17 cellular contexts compared by ENCODE assay signal in genomic region chr14:26808407-26808806, GRCh38.
"Had no signal": no experiment of that assay in that cellular context is flagged by ENCODE, and none has a peak within 500 bp of the region (broad histone marks: within the 10 kb centered on the region; RNA-seq: fewer than 3 reads in every experiment).

No MANE protein-coding gene starts in this region.

- H3K4me3 ChIP-seq: colonic mucosa, heart left ventricle, left lung, suprapubic skin, upper lobe of left lung had no signal

- H3K36me3 ChIP-seq: colonic mucosa, heart left ventricle, left lung, suprapubic skin, upper lobe of left lung had no signal

- ATAC-seq: activated CD4-positive, CD25-positive, alpha-beta regulatory T cell treated with anti-CD3 and anti-CD28 coated beads, Interleukin-2, amount 50 U/mL, for 24 hours; activated CD8-positive, alpha-beta memory T cell treated with anti-CD3 and anti-CD28 coated beads, Interleukin-2, amount 10 ng/mL, durations not matched to agents 7 days and 5 days; activated naive CD4-positive, alpha-beta T cell treated with anti-CD3 and anti-CD28 coated beads, Interleukin-2, amount 50 U/mL, for 72 hours; heart left ventricle; left lung; stimulated activated naive CD8-positive, alpha-beta T cell treated with anti-CD3 and anti-CD28 coated beads, Interleukin-15, Interleukin-2, amounts not matched to agents 100 U/mL and 50 U/mL, for 24 hours had no signal

- H3K27me3 ChIP-seq: colonic mucosa, heart left ventricle, left lung, suprapubic skin, upper lobe of left lung had no signal

- H3K9me3 ChIP-seq: colonic mucosa, left lung, suprapubic skin had no signal

- H3K4me1 ChIP-seq: colonic mucosa, heart left ventricle, left lung, suprapubic skin, upper lobe of left lung had no signal

- DNase-seq: activated CD4-positive, alpha-beta T cell treated with anti-CD3 and anti-CD28 coated beads, Interleukin-2, amount 50 U/mL, for 4 hours; activated CD8-positive, alpha-beta memory T cell treated with anti-CD3 and anti-CD28 coated beads, Interleukin-2, amount 10 ng/mL, durations not matched to agents 7 days and 5 days; activated effector memory CD4-positive, alpha-beta T cell treated with anti-CD3 and anti-CD28 coated beads, Interleukin-2, amount 50 U/mL, for 16 hours; activated T-cell treated with anti-CD3 and anti-CD28 coated beads, Interleukin-2, amount 50 U/mL, for 24 hours; colonic mucosa; foreskin fibroblast; heart left ventricle; islet precursor cell; left lung; nephron progenitor cell; stimulated activated CD4-positive, alpha-beta T cell treated with anti-CD3 and anti-CD28 coated beads, Interleukin-4, amount 100 ng/mL, for 1 hour; stimulated activated CD8-positive, alpha-beta memory T cell treated with anti-CD3 and anti-CD28 coated beads, Interleukin-4, amount 100 ng/mL, for 48 hours; stimulated activated naive CD8-positive, alpha-beta T cell treated with anti-CD3 and anti-CD28 coated beads, Interleukin-15, Interleukin-2, amounts not matched to agents 100 U/mL and 50 U/mL, for 24 hours; upper lobe of left lung had no signal

- H3K27ac ChIP-seq: colonic mucosa, heart left ventricle, left lung, suprapubic skin, upper lobe of left lung had no signal
